In genomic region chr1:15603050-15603965, GRCh38 we compare ENCODE assay signal across 8 cellular contexts. TPM values are rescaled to one million over a fixed set of nuclear protein-coding genes. Genes with fewer than 3 reads are reported as not detected.
DNase-seq lines count a peak whose midpoint lies in the region; ATAC-seq and TF ChIP-seq lines count a peak whose summit lies in the region.

No MANE protein-coding gene starts in this region.

- 2% methylated on average over 56 of the region's 56 CpGs for WGBS in heart right ventricle, 2 donors
- WGBS in tibial nerve, 2 donors = 2% methylated on average over 32 to 38 of the region's 56 CpGs

- H3K36me3 ChIP-seq in heart right ventricle = no peaks in the 10 kb centered on the region
- H3K36me3 ChIP-seq in tibial nerve = no peaks in the 10 kb centered on the region

- no peaks in the 10 kb centered on the region for H3K36me3 Mint-ChIP-seq in T-helper 17 cell (ENCODE audit: low read depth)

- H3K4me3 Mint-ChIP-seq in T-helper 17 cell = peak overlapping the region; percentile 83

- TF ChIP-seq POLR2A in tibial nerve (IDR thresholded peaks at IDR 0.05) = peak; percentile 28 to 55

- no peaks in the 10 kb centered on the region for H3K9me3 ChIP-seq in T-helper 17 cell (ENCODE audit: control insufficient read depth, low read length, poor library complexity, severe bottlenecking)
- no peaks in the 10 kb centered on the region for H3K9me3 ChIP-seq in heart right ventricle
- H3K9me3 ChIP-seq in tibial nerve = no peaks in the 10 kb centered on the region

- TF ChIP-seq CTCF in heart right ventricle (IDR thresholded peaks at IDR 0.05) (no peak), tibial nerve (IDR thresholded peaks at IDR 0.05) (peak in 2 of 5 experiments; percentile 6 to 30)

- peaks cover 5% of the 10 kb centered on the region for H3K27me3 Mint-ChIP-seq in T-helper 17 cell

- peaks cover 2% of the 10 kb centered on the region for H3K4me1 Mint-ChIP-seq in T-helper 17 cell

- H3K27me3 ChIP-seq in heart right ventricle = no peaks in the 10 kb centered on the region
- no peaks in the 10 kb centered on the region for H3K27me3 ChIP-seq in tibial nerve

- DNase-seq in GM04504 (ENCODE audit: low read depth) (peak; percentile 92), NCI-H128 (lab: John Stamatoyannopoulos, UW; ENCODE audit: unreplicated experiment) (peak; percentile 98), T-helper 17 cell (peak; percentile 81 to 89 (median 84)), amygdala (lab: John Stamatoyannopoulos, UW) (peak; percentile 54 to 98 (median 91)), heart right ventricle (peak; percentile 96 to 97), pons (ENCODE audit: low spot score) (peak; percentile 95), tibial nerve (ENCODE audit: low spot score in 2 of 2) (peak; percentile 96 to 97)

- H3K4me1 ChIP-seq in heart right ventricle = peaks cover 2 to 27% (median 18%) of the 10 kb centered on the region in 9 donors
- H3K4me1 ChIP-seq in tibial nerve = peaks cover 0 to 23% (median 0%) of the 10 kb centered on the region in 4 donors

- H3K27ac ChIP-seq in heart right ventricle (peak overlapping the region in 9 of 10 donors; percentile 73 to 89 (median 79)), tibial nerve (peak overlapping the region; percentile 47 to 90 (median 80))

- TF ChIP-seq EP300 in tibial nerve (IDR thresholded peaks at IDR 0.05) = peak; percentile 88 to 94

- intact Hi-C loops in heart right ventricle (cut with DNase I) = loop anchor here in 3 of 10 donors (1.0 to 10.0 kb wide), 2 partner anchors 14 to 91 kb away; partner anchors contain the start of gene DDI2 (in 2 of the 3)

- ATAC-seq in HG02571 (IDR thresholded peaks at IDR 0.05; ENCODE audit: unreplicated experiment) (peak; percentile 90), T-helper 17 cell (peak; percentile 99), heart right ventricle (peak; percentile 96 to 99 (median 99))

- peak overlapping the region; percentile 68 to 95 (median 75) for H3K4me3 ChIP-seq in heart right ventricle
- peak overlapping the region; percentile 63 to 84 (median 66) for H3K4me3 ChIP-seq in tibial nerve

- peak overlapping the region; percentile 84 for H3K27ac Mint-ChIP-seq in T-helper 17 cell

RNA-seq across cellular contexts. Expression of gene DDI2, which starts 13.9 kb away (rescaled TPM):
- total RNA-seq in T-helper 17 cell = 10 to 100 TPM; 27.5 to 31.1 TPM
- 10 to 100 TPM; 17.7 to 29.6 (median 24.7) TPM for total RNA-seq in heart right ventricle
- polyA plus RNA-seq in heart right ventricle = 10 to 100 TPM in 1 of 2 donors, 1 to 10 TPM in 1; 2.1 to 10.8 TPM
- 10 to 100 TPM; 41.7 to 79.8 (median 61.8) TPM for total RNA-seq in tibial nerve

RNA-seq across cellular contexts. Expression of gene AGMAT, which starts 18.5 kb away (rescaled TPM):
- total RNA-seq in T-helper 17 cell (1 to 10 TPM; 5.7 to 6.8 TPM), heart right ventricle (under 1 TPM in 6 of 10 donors, not detected in 4; 0.13 to 0.30 (median 0.24) TPM), tibial nerve (not detected)
- polyA plus RNA-seq in heart right ventricle = under 1 TPM in 1 of 2 donors, not detected in 1; 0.06 TPM

Comparison
In these comparisons a context has a peak if more than half of its experiments do, and no peak if none do; other contexts are left out.
1. Peak in every context shown above with its lines: DNase-seq, ATAC-seq, H3K4me3 ChIP-seq and H3K27ac ChIP-seq.
2. RNA of gene AGMAT, which starts 18.5 kb away (total RNA-seq): 5.7 to 6.8 TPM in T-helper 17 cell; 0.13 to 0.30 TPM in heart right ventricle and not detected in tibial nerve; every median in the first group is over 4 times any median in the second.